ENCODE assay signal across 8 cellular contexts in genomic region chr19:36139120-36139472, GRCh38. TPM values are rescaled to one million over a fixed set of nuclear protein-coding genes. Genes with fewer than 3 reads are reported as not detected.
DNase-seq lines count a peak whose midpoint lies in the region; ATAC-seq and TF ChIP-seq lines count a peak whose summit lies in the region.

No MANE protein-coding gene starts in this region.

- peaks cover 12% of the 10 kb centered on the region for H3K36me3 Mint-ChIP-seq in CD4-positive, CD25-positive, alpha-beta regulatory T cell
- H3K36me3 Mint-ChIP-seq in endodermal cell (ENCODE audit: low read depth) = peaks cover 23% of the 10 kb centered on the region

- peaks cover 18% of the 10 kb centered on the region for H3K4me1 ChIP-seq in CD4-positive, CD25-positive, alpha-beta regulatory T cell (ENCODE audit: control insufficient read depth, insufficient read depth, low read length, poor library complexity, severe bottlenecking)
- peaks cover 9% of the 10 kb centered on the region for H3K4me1 ChIP-seq in OCI-LY7 (ENCODE audit: insufficient read depth, low read length, poor library complexity, severe bottlenecking)
- H3K4me1 ChIP-seq in endodermal cell (ENCODE audit: control insufficient read depth, insufficient read depth, low read length) = no peaks in the 10 kb centered on the region
- peaks cover 4% of the 10 kb centered on the region for H3K4me1 ChIP-seq in neuron (ENCODE audit: insufficient read depth, low read length)

- intact Hi-C loops in OCI-LY7 (cut with micrococcal nuclease; ENCODE audit: unreplicated experiment) = loop anchor here (1.0 kb wide), 1 partner anchor 11 kb away; no protein-coding TSS in a partner anchor

- peak overlapping the region; percentile 85 for H2AFZ ChIP-seq in OCI-LY7 (ENCODE audit: low read length)
- peak overlapping the region; percentile 19 for H2AFZ ChIP-seq in neuron (ENCODE audit: low read depth, low read length)

- DNase-seq in CD4-positive, CD25-positive, alpha-beta regulatory T cell = no peak
- DNase-seq in OCI-LY7 (ENCODE audit: low spot score) (no peak), endodermal cell (no peak), NCI-H2196 treated with DMSO at 0.1 percent for 48 hours (lab: John Stamatoyannopoulos, UW; ENCODE audit: unreplicated experiment) (no peak), DMS79 treated with DMSO at 0.1 percent for 48 hours (lab: John Stamatoyannopoulos, UW) (no peak)
- no peak for DNase-seq in activated CD4-positive, alpha-beta T cell treated with anti-CD3 and anti-CD28 coated beads for 48 hours

- no peaks in the 10 kb centered on the region for H3K27me3 ChIP-seq in CD4-positive, CD25-positive, alpha-beta regulatory T cell (ENCODE audit: control insufficient read depth, insufficient read depth, low read length)
- H3K27me3 ChIP-seq in endodermal cell (ENCODE audit: control insufficient read depth, insufficient read depth, low read length, poor library complexity, severe bottlenecking) = no peaks in the 10 kb centered on the region
- no peaks in the 10 kb centered on the region for H3K27me3 ChIP-seq in neuron (ENCODE audit: insufficient read depth, low read length)

- peak overlapping the region; percentile 89 to 94 (median 92) for H3K4me3 Mint-ChIP-seq in CD4-positive, CD25-positive, alpha-beta regulatory T cell
- peak overlapping the region; percentile 99 for H3K4me3 Mint-ChIP-seq in endodermal cell

- POLR2A ChIA-PET in OCI-LY7 (lab: Charles Lee) = interaction anchor here (1.0 kb wide), 1 partner anchor 8 kb away, joined by 3 read pairs; no protein-coding TSS in a partner anchor

- no TSS peak for BruUV-seq in OCI-LY7 (replicated peaks; lab: Mats Ljungman, UMichigan)

- CTCF ChIA-PET in OCI-LY7 (lab: Charles Lee; ENCODE audit: unreplicated experiment) = no interaction called here

- no peaks in the 10 kb centered on the region for H3K27me3 Mint-ChIP-seq in CD4-positive, CD25-positive, alpha-beta regulatory T cell
- peaks cover 6% of the 10 kb centered on the region for H3K27me3 Mint-ChIP-seq in endodermal cell (ENCODE audit: insufficient read depth)

- H3K27ac Mint-ChIP-seq in CD4-positive, CD25-positive, alpha-beta regulatory T cell = peak overlapping the region; percentile 91 to 95 (median 93)
- peak overlapping the region; percentile 98 for H3K27ac Mint-ChIP-seq in endodermal cell

- H3K4me1 Mint-ChIP-seq in CD4-positive, CD25-positive, alpha-beta regulatory T cell = peaks cover 8 to 20% (median 12%) of the 10 kb centered on the region in 4 donors
- H3K4me1 Mint-ChIP-seq in endodermal cell = peaks cover 13% of the 10 kb centered on the region

- H3K4me2 ChIP-seq in OCI-LY7 (ENCODE audit: low read length) = peak overlapping the region; percentile 71

- peak overlapping the region; percentile 81 for H3K27ac ChIP-seq in CD4-positive, CD25-positive, alpha-beta regulatory T cell (ENCODE audit: insufficient read depth, low read length, poor library complexity, severe bottlenecking)
- H3K27ac ChIP-seq in OCI-LY7 (ENCODE audit: low read depth, low read length, poor library complexity, severe bottlenecking) (peak overlapping the region; percentile 81), endodermal cell (ENCODE audit: low read depth, low read length) (peak overlapping the region; percentile 64)

- H3K9me3 Mint-ChIP-seq in CD4-positive, CD25-positive, alpha-beta regulatory T cell = peaks cover 0 to 4% (median 0%) of the 10 kb centered on the region in 7 donors
- H3K9me3 Mint-ChIP-seq in endodermal cell = no peaks in the 10 kb centered on the region

- TF ChIP-seq CTCF in OCI-LY7 (conservative IDR thresholded peaks at IDR 0.05; ENCODE audit: low read length) = no peak
- no peak for TF ChIP-seq CTCF in endodermal cell (conservative IDR thresholded peaks at IDR 0.05)

- H3K4me3 ChIP-seq in CD4-positive, CD25-positive, alpha-beta regulatory T cell (ENCODE audit: low read depth, low read length) = peak overlapping the region; percentile 55
- H3K4me3 ChIP-seq in OCI-LY7 (ENCODE audit: low read depth, low read length, poor library complexity, severe bottlenecking) (peak overlapping the region; percentile 89), endodermal cell (ENCODE audit: low read length) (peak overlapping the region; percentile 100), neuron (ENCODE audit: low read length) (peak overlapping the region; percentile 90)

- ATAC-seq in CD4-positive, CD25-positive, alpha-beta regulatory T cell (ENCODE audit: low read depth in 2 of 2) = no peak
- no peak for ATAC-seq in GM21423 (IDR thresholded peaks at IDR 0.05; ENCODE audit: unreplicated experiment)

- peaks cover 18% of the 10 kb centered on the region; the same call in 1 of the 2 replicates for H3K79me2 ChIP-seq in OCI-LY7 (ENCODE audit: insufficient read depth, low read depth, low read length)

- no peaks in the 10 kb centered on the region for H4K20me1 ChIP-seq in OCI-LY7 (ENCODE audit: insufficient read depth, low read length)

- H3K9me2 ChIP-seq in OCI-LY7 (ENCODE audit: insufficient read depth, low read length) = no peaks in the 10 kb centered on the region

- H3K9me3 ChIP-seq in CD4-positive, CD25-positive, alpha-beta regulatory T cell (ENCODE audit: control insufficient read depth in 2 of 2, low read length in 2 of 2) = no peaks in the 10 kb centered on the region
- no peaks in the 10 kb centered on the region for H3K9me3 ChIP-seq in OCI-LY7 (ENCODE audit: low read length)
- H3K9me3 ChIP-seq in endodermal cell (ENCODE audit: control insufficient read depth, low read length) = no peaks in the 10 kb centered on the region
- no peaks in the 10 kb centered on the region for H3K9me3 ChIP-seq in neuron (ENCODE audit: low read length)

- peak overlapping the region; percentile 96 for H3K9ac ChIP-seq in endodermal cell (ENCODE audit: extremely low read depth, low read length, poor library complexity, severe bottlenecking)

- 29 to 69% methylated on average over 1 to 5 of the region's 7 CpGs for WGBS in endodermal cell (ENCODE audit: insufficient coverage in 1 of 2, insufficient read length in 1 of 2), 2 experiments

- H3K36me3 ChIP-seq in CD4-positive, CD25-positive, alpha-beta regulatory T cell (ENCODE audit: control insufficient read depth, insufficient read depth, low read length) = peaks cover 10% of the 10 kb centered on the region
- peaks cover 18% of the 10 kb centered on the region for H3K36me3 ChIP-seq in OCI-LY7 (ENCODE audit: insufficient read depth, low read length)
- peaks cover 21% of the 10 kb centered on the region for H3K36me3 ChIP-seq in endodermal cell (ENCODE audit: control insufficient read depth, insufficient read depth, low read length)
- peaks cover 11% of the 10 kb centered on the region for H3K36me3 ChIP-seq in neuron (ENCODE audit: insufficient read depth, low read length)

RNA-seq across cellular contexts. Expression of gene CAPNS1, which starts 0.8 kb away (rescaled TPM):
- total RNA-seq in CD4-positive, CD25-positive, alpha-beta regulatory T cell = 262 TPM
- polyA plus RNA-seq in CD4-positive, CD25-positive, alpha-beta regulatory T cell = 100 to 1,000 TPM; 105 to 185 (median 140) TPM
- total RNA-seq in OCI-LY7 (2014; rRNA removed; shearing (Covaris generic)) = 125 and 166 TPM in 2 replicates
- total RNA-seq in OCI-LY7 (2022) = 337 and 339 TPM in 2 replicates
- 100 to 1,000 TPM; 633 to 714 TPM for total RNA-seq in endodermal cell
- 405 TPM for polyA plus RNA-seq in endodermal cell (2013, experiment 1 of 2)
- polyA plus RNA-seq in endodermal cell (2013, experiment 2 of 2) = 436 TPM

RNA-seq across cellular contexts. Expression of gene COX7A1, which starts 13.2 kb away (rescaled TPM):
- total RNA-seq in CD4-positive, CD25-positive, alpha-beta regulatory T cell = not detected
- not detected for polyA plus RNA-seq in CD4-positive, CD25-positive, alpha-beta regulatory T cell
- not detected in 2 replicates for total RNA-seq in OCI-LY7 (2014; rRNA removed; shearing (Covaris generic))
- total RNA-seq in OCI-LY7 (2022) (not detected in 2 replicates), endodermal cell (1 to 10 TPM; 1.4 to 2.4 TPM)
- not detected for polyA plus RNA-seq in endodermal cell (2013, experiment 1 of 2)
- polyA plus RNA-seq in endodermal cell (2013, experiment 2 of 2) = not detected

RNA-seq across cellular contexts. Expression of gene TBCB, which starts 23.8 kb away (rescaled TPM):
- total RNA-seq in CD4-positive, CD25-positive, alpha-beta regulatory T cell = 129 TPM
- polyA plus RNA-seq in CD4-positive, CD25-positive, alpha-beta regulatory T cell = 100 to 1,000 TPM; 235 to 346 (median 289) TPM
- total RNA-seq in OCI-LY7 (2014; rRNA removed; shearing (Covaris generic)) = 198 and 200 TPM in 2 replicates
- total RNA-seq in OCI-LY7 (2022) = 133 and 136 TPM in 2 replicates
- total RNA-seq in endodermal cell = 100 to 1,000 TPM; 189 to 194 TPM
- polyA plus RNA-seq in endodermal cell (2013, experiment 1 of 2) = 216 TPM
- 209 TPM for polyA plus RNA-seq in endodermal cell (2013, experiment 2 of 2)

RNA-seq across cellular contexts. Expression of gene POLR2I, which starts 24.4 kb away (rescaled TPM):
- 29.4 TPM for total RNA-seq in CD4-positive, CD25-positive, alpha-beta regulatory T cell
- polyA plus RNA-seq in CD4-positive, CD25-positive, alpha-beta regulatory T cell = 100 to 1,000 TPM; 128 to 185 (median 160) TPM
- total RNA-seq in OCI-LY7 (2014; rRNA removed; shearing (Covaris generic)) = 149 and 151 TPM in 2 replicates
- total RNA-seq in OCI-LY7 (2022) = 76.0 and 78.6 TPM in 2 replicates
- total RNA-seq in endodermal cell = 100 to 1,000 TPM; 102 to 132 TPM
- 99.2 TPM for polyA plus RNA-seq in endodermal cell (2013, experiment 1 of 2)
- polyA plus RNA-seq in endodermal cell (2013, experiment 2 of 2) = 100 TPM

RNA-seq across cellular contexts. Expression of gene OVOL3, which starts 28.2 kb away (rescaled TPM):
- total RNA-seq in CD4-positive, CD25-positive, alpha-beta regulatory T cell = not detected
- not detected for polyA plus RNA-seq in CD4-positive, CD25-positive, alpha-beta regulatory T cell
- total RNA-seq in OCI-LY7 (2014; rRNA removed; shearing (Covaris generic)) = not detected in 2 replicates
- total RNA-seq in OCI-LY7 (2022) = not detected in 2 replicates
- not detected for total RNA-seq in endodermal cell
- polyA plus RNA-seq in endodermal cell (2013, experiment 1 of 2) = not detected
- not detected for polyA plus RNA-seq in endodermal cell (2013, experiment 2 of 2)
